10 cellular contexts compared by ENCODE assay signal in genomic region chr18:74249181-74249968, GRCh38. TPM values are rescaled to one million over a fixed set of nuclear protein-coding genes. Genes with fewer than 3 reads are reported as not detected.
DNase-seq lines count a peak whose midpoint lies in the region; ATAC-seq and TF ChIP-seq lines count a peak whose summit lies in the region.
"Had no signal": no experiment of that assay in that cellular context is flagged by ENCODE, and none has a peak within 500 bp of the region (broad histone marks: within the 10 kb centered on the region; RNA-seq: fewer than 3 reads in every experiment).

No MANE protein-coding gene starts in this region.

- H3K4me3 Mint-ChIP-seq in naive thymus-derived CD8-positive, alpha-beta T cell: no peak overlapping the region
- H3K4me3 Mint-ChIP-seq: H9 had no signal

- H3K36me3 ChIP-seq in mucosa of descending colon (ENCODE audit: low read depth): no peaks in the 10 kb centered on the region
- no peaks in the 10 kb centered on the region for H3K36me3 ChIP-seq in HAP-1 (replicated peaks)

- H3K9me3 ChIP-seq in mucosa of descending colon: no peaks in the 10 kb centered on the region
- H3K9me3 ChIP-seq in HAP-1: no peaks in the 10 kb centered on the region

- TF ChIP-seq CTCF in NB4 (IDR thresholded peaks at IDR 0.05; ENCODE audit: low read depth, low read length) (no peak), choroid plexus epithelial cell (conservative IDR thresholded peaks at IDR 0.05; ENCODE audit: low read depth, low read length) (no peak), mucosa of descending colon (IDR thresholded peaks at IDR 0.05) (no peak)

- peaks cover 10% of the 10 kb centered on the region for H3K4me1 ChIP-seq in mucosa of descending colon (ENCODE audit: low read depth)
- no peaks in the 10 kb centered on the region for H3K4me1 ChIP-seq in HAP-1

- intact Hi-C loops in mucosa of descending colon (cut with DNase I, micrococcal nuclease): no loop called here

- no peak for TF ChIP-seq POLR2A in NB4 (IDR thresholded peaks at IDR 0.05; ENCODE audit: extremely low read depth, insufficient read length)

- no peaks in the 10 kb centered on the region for H3K9me3 Mint-ChIP-seq in naive thymus-derived CD8-positive, alpha-beta T cell
- H3K9me3 Mint-ChIP-seq: H9 had no signal

- H3K27me3 Mint-ChIP-seq in naive thymus-derived CD8-positive, alpha-beta T cell: no peaks in the 10 kb centered on the region

- in situ Hi-C loops in HAP-1 (cut with MboI; ENCODE audit: low sequenced_read_pairs): no loop called here

- H3K4me1 Mint-ChIP-seq in naive thymus-derived CD8-positive, alpha-beta T cell: peaks cover 0 to 15% (median 0%) of the 10 kb centered on the region in 4 donors

- no peaks in the 10 kb centered on the region for H3K27me3 ChIP-seq in HAP-1 (ENCODE audit: low read depth)

- peaks cover 0 to 32% (median 8%) of the 10 kb centered on the region in 3 donors for H3K36me3 Mint-ChIP-seq in naive thymus-derived CD8-positive, alpha-beta T cell

- DNase-seq in AML-193 (lab: John Stamatoyannopoulos, UW) (peak; percentile 18 to 26), NB4 (ENCODE audit: low read depth) (peak; percentile 81), choroid plexus epithelial cell (ENCODE audit: low read depth) (peak; percentile 98), mucosa of descending colon (no peak), NCI-H1436 (lab: John Stamatoyannopoulos, UW) (no peak), NCI-H1092 (lab: John Stamatoyannopoulos, UW) (no peak), HAP-1 (ENCODE audit: low spot score in 2 of 2) (no peak)
- DNase-seq in naive thymus-derived CD8-positive, alpha-beta T cell: no peak
- DNase-seq: H9, NCI-H524 treated with DMSO at 0.1 percent for 48 hours had no signal

- H3K4me3 ChIP-seq in NB4 (ENCODE audit: low read depth, low read length) (no peak overlapping the region), choroid plexus epithelial cell (ENCODE audit: low read depth, low read length) (no peak overlapping the region), mucosa of descending colon (no peak overlapping the region), HAP-1 (no peak overlapping the region)

- peak overlapping the region in 3 of 10 donors; percentile 32 to 73 (median 45) for H3K27ac Mint-ChIP-seq in naive thymus-derived CD8-positive, alpha-beta T cell

- peak; percentile 20 for ATAC-seq in mucosa of descending colon
- no peak for ATAC-seq in naive thymus-derived CD8-positive, alpha-beta T cell

- POLR2A ChIA-PET in naive thymus-derived CD8-positive, alpha-beta T cell (lab: Charles Lee): no interaction called here

RNA-seq across cellular contexts. Expression of gene CYB5A, which starts 42.4 kb away (rescaled TPM):
- total RNA-seq in mucosa of descending colon: 100 to 1,000 TPM; 123 to 183 (median 126) TPM
- 10 to 100 TPM; 42.3 to 43.1 TPM for total RNA-seq in naive thymus-derived CD8-positive, alpha-beta T cell
- 100 to 1,000 TPM in 1 of 3 donors, 10 to 100 TPM in 2; 80.3 to 101 (median 96.8) TPM for polyA plus RNA-seq in naive thymus-derived CD8-positive, alpha-beta T cell

Comparison
In these comparisons a context has a peak if more than half of its experiments do, and no peak if none do; other contexts are left out.
1. DNase-seq: peak in AML-193 (2 of 2), NB4 (single experiment) and choroid plexus epithelial cell (single experiment); none in mucosa of descending colon (0 of 3), NCI-H1436 (single experiment), NCI-H1092 (single experiment), HAP-1 (0 of 2) and naive thymus-derived CD8-positive, alpha-beta T cell (0 of 10).